Comparison of ENCODE assay signal across 8 cellular contexts in the genomic region with DNA sequence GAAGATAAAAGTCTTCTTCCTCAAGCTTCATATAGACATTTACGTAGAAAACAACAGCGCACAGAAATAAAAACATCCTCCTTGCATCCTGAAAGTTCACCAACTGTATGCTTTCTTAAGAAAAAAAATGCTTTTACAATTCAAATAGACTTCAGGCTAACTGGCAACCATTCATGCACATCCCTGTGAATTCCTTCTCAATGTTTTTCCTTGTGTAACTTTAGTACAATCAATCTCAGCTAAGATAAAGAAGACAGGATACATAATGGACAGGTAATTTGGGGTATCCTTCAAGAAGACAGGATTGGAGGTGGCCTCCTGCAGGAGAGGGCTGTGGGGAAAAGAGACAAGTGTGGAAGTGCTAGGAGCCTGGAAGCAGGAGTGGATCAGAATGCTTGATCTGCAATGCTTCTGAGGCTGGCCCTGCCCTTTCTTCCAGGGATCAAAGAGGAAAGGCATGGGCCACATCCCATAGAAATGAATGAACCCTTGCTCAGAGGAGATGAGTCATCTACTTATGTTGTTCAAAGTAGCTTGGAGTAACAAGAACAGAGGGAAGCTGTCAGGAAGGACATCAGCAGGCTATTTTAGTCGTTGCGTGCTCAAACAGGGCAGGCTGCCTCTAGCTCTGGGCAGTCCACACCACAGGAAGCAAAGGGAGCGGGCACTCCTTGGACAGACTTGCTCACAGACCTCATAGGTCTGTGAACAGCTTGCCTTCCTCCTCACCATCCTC.
A peak's percentile ranks its signal among the peaks of the same experiment; 100 is the strongest.
DNase-seq lines count a peak whose midpoint lies in the region; ATAC-seq and TF ChIP-seq lines count a peak whose summit lies in the region.

No MANE protein-coding gene starts in this region.

- peaks cover 4% of the 10 kb centered on the region for H4K20me1 ChIP-seq in hepatocyte (ENCODE audit: insufficient read depth, poor library complexity, severe bottlenecking)

- H3K4me1 Mint-ChIP-seq in WTC11 = peaks cover 19% of the 10 kb centered on the region

- peaks cover 15% of the 10 kb centered on the region for H3K4me1 ChIP-seq in hepatocyte (ENCODE audit: insufficient read depth)

- H3K27me3 ChIP-seq in hepatocyte = no peaks in the 10 kb centered on the region

- in situ Hi-C loops in GM13977 (cut with MboI; ENCODE audit: low pct_unique_long_range_greater_than_20kb, low sequenced_read_pairs, unreplicated experiment) = no loop called here

- POLR2A ChIA-PET in WTC11 (lab: Charles Lee) = no interaction called here

- H3K4me3 ChIP-seq in hepatocyte = no peak overlapping the region

- H3K27me3 Mint-ChIP-seq in WTC11 (ENCODE audit: low read depth) = peaks cover 3% of the 10 kb centered on the region; the same call in 1 of the 2 replicates

- no peak overlapping the region for H2AFZ ChIP-seq in hepatocyte

- peaks cover 17% of the 10 kb centered on the region for H3K79me2 ChIP-seq in hepatocyte

- peaks cover 24% of the 10 kb centered on the region for H3K9me3 Mint-ChIP-seq in WTC11

- CTCF ChIA-PET in WTC11 (lab: Charles Lee) = interaction anchor here (1.7 kb wide), 1 partner anchor 10 kb away, joined by 5 read pairs; no protein-coding TSS in a partner anchor

- H3K9me3 ChIP-seq in hepatocyte (ENCODE audit: low read depth) = no peaks in the 10 kb centered on the region

- ATAC-seq in WTC11 (0 out of 2 replicates have a peak, but pooled peaks have one; percentile 39), GM18517 (IDR thresholded peaks at IDR 0.05; ENCODE audit: unreplicated experiment) (no peak)

- H3K36me3 Mint-ChIP-seq in WTC11 = peaks cover 31% of the 10 kb centered on the region

- DNase-seq in HK-2 (ENCODE audit: unreplicated experiment) (peak; percentile 60), WTC11 (ENCODE audit: low spot score) (no peak), hepatocyte (ENCODE audit: low spot score) (peak; percentile 60), smooth muscle cell of the brain vasculature (ENCODE audit: low read depth, low spot score) (peak; percentile 83), GM13977 (ENCODE audit: low spot score) (no peak), NCI-H526 (lab: John Stamatoyannopoulos, UW) (no peak)
- no peak for DNase-seq in activated CD8-positive, alpha-beta memory T cell treated with anti-CD3 and anti-CD28 coated beads, Interleukin-2, amount 50 U/mL, for 4 hours

- peak overlapping the region; percentile 35 for H3K4me2 ChIP-seq in hepatocyte

- H3K9me2 ChIP-seq in hepatocyte (replicated peaks; ENCODE audit: insufficient read depth) = no peaks in the 10 kb centered on the region

- H3K27ac Mint-ChIP-seq in WTC11 = peak overlapping the region; percentile 41; the same call in 1 of the 2 replicates

- H3K27ac ChIP-seq in hepatocyte = peak overlapping the region; percentile 47

- TF ChIP-seq CTCF in WTC11 (IDR thresholded peaks at IDR 0.05) = no peak
- TF ChIP-seq CTCF in hepatocyte (IDR thresholded peaks at IDR 0.05; ENCODE audit: poor library complexity) = no peak
- TF ChIP-seq CTCF in GM13977 (IDR thresholded peaks at IDR 0.05; ENCODE audit: extremely low read depth, insufficient read depth, missing control alignments) = no peak

- WGBS in hepatocyte (ENCODE audit: low lambda C conversion rate, missing lambda C conversion rate) = 69% methylated on average over 5 of the region's 5 CpGs

- H3K36me3 ChIP-seq in hepatocyte (replicated peaks; ENCODE audit: insufficient read depth, low read depth) = no peaks in the 10 kb centered on the region

- H3K4me3 Mint-ChIP-seq in WTC11 = no peak overlapping the region

TF ChIP-seq in WTC11, 78 proteins besides CTCF, POLR2A, EP300 and RAD21:
- no peak for TF ChIP-seq USF2 (CRISPR knock-in tag; IDR thresholded peaks at IDR 0.05)
- TF ChIP-seq ZNF317 (CRISPR knock-in tag; IDR thresholded peaks at IDR 0.05; ENCODE audit: borderline replicate concordance, low read depth) = no peak
- TF ChIP-seq NR2C2 (CRISPR knock-in tag; IDR thresholded peaks at IDR 0.05) = no peak
- TF ChIP-seq FOXP4 (CRISPR knock-in tag; IDR thresholded peaks at IDR 0.05) = no peak
- TF ChIP-seq CREM (CRISPR knock-in tag; IDR thresholded peaks at IDR 0.05) = no peak
- no peak for TF ChIP-seq CREB1 (CRISPR knock-in tag; IDR thresholded peaks at IDR 0.05)
- TF ChIP-seq GABPB1 (CRISPR knock-in tag; IDR thresholded peaks at IDR 0.05) = no peak
- TF ChIP-seq HMGXB4 (CRISPR knock-in tag; IDR thresholded peaks at IDR 0.05) = no peak
- no peak for TF ChIP-seq GTF2I (CRISPR knock-in tag; conservative IDR thresholded peaks at IDR 0.05)
- no peak for TF ChIP-seq ZNF512 (CRISPR knock-in tag; IDR thresholded peaks at IDR 0.05; ENCODE audit: borderline replicate concordance)
- TF ChIP-seq SOX15 (CRISPR knock-in tag; IDR thresholded peaks at IDR 0.05) = no peak
TF ChIP-seq in WTC11: peak in this region for 0.

Comparison
In these comparisons a context has a peak if more than half of its experiments do, and no peak if none do; other contexts are left out.
1. DNase-seq: peak in HK-2 (single experiment), hepatocyte (single experiment) and smooth muscle cell of the brain vasculature (single experiment); none in WTC11 (single experiment), GM13977 (single experiment), NCI-H526 (0 of 2) and activated CD8-positive, alpha-beta memory T cell treated with anti-CD3 and anti-CD28 coated beads, Interleukin-2, amount 50 U/mL, for 4 hours (single experiment).